1 cellular context compared by ENCODE assay signal in the genomic region with DNA sequence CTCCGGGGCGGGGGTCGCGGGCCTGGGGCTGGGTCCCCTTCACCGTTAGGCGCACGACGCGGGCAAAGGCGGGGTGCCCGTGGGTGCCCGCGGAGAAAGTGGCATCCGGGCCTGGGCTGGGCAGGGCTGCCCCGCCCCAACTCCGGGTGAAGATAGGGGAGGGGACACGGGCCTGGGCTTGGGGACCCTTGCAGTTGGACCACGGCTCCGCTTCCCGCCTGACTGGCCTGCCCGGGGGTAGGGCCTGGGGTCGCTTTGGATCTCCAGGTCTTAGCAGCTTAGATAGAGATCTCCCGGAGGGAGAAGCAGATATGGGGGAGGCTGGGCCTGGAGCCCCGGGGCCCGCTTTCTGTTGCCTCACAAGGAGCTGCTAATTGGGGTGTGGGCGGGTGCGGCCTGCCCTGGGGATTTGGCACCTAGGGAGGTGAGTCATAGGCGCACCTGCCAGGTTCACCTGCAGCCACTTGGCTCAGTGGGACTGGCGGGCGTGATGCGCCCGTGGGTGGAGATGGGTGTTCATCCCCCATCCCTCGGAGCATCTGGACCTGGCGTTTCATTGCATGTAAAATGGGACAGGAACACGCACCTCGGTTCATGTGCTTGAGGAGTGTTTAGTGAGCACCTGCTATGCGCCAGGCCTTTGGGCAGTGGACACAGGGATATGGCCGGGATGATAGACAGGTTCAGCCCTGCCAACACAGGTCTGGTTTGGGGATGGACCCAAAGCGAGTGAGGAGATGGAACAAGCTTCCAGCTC.
TF ChIP-seq lines count a peak whose summit lies in the region.

No MANE protein-coding gene starts in this region.

TF ChIP-seq in SK-N-SH, 30 proteins besides CTCF, POLR2A, EP300 and RAD21:
- TF ChIP-seq, protein P1, sequence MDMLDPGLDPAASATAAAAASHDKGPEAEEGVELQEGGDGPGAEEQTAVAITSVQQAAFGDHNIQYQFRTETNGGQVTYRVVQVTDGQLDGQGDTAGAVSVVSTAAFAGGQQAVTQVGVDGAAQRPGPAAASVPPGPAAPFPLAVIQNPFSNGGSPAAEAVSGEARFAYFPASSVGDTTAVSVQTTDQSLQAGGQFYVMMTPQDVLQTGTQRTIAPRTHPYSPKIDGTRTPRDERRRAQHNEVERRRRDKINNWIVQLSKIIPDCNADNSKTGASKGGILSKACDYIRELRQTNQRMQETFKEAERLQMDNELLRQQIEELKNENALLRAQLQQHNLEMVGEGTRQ (IDR thresholded peaks at IDR 0.05; ENCODE audit: borderline replicate concordance, low read depth, low read length) = no peak
- no peak for TF ChIP-seq GABPA (IDR thresholded peaks at IDR 0.05; ENCODE audit: low read depth)
- no peak for TF ChIP-seq FOSL2 (IDR thresholded peaks at IDR 0.05; ENCODE audit: borderline replicate concordance, low read depth)
- TF ChIP-seq, protein P2, sequence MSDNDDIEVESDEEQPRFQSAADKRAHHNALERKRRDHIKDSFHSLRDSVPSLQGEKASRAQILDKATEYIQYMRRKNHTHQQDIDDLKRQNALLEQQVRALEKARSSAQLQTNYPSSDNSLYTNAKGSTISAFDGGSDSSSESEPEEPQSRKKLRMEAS (IDR thresholded peaks at IDR 0.05; ENCODE audit: low read depth) = no peak
- no peak for TF ChIP-seq TCF12 (IDR thresholded peaks at IDR 0.05)
- no peak for TF ChIP-seq NFIC (IDR thresholded peaks at IDR 0.05; ENCODE audit: borderline replicate concordance)
- TF ChIP-seq FOXM1 (IDR thresholded peaks at IDR 0.05; ENCODE audit: low read depth) = no peak
- TF ChIP-seq, protein P3, sequence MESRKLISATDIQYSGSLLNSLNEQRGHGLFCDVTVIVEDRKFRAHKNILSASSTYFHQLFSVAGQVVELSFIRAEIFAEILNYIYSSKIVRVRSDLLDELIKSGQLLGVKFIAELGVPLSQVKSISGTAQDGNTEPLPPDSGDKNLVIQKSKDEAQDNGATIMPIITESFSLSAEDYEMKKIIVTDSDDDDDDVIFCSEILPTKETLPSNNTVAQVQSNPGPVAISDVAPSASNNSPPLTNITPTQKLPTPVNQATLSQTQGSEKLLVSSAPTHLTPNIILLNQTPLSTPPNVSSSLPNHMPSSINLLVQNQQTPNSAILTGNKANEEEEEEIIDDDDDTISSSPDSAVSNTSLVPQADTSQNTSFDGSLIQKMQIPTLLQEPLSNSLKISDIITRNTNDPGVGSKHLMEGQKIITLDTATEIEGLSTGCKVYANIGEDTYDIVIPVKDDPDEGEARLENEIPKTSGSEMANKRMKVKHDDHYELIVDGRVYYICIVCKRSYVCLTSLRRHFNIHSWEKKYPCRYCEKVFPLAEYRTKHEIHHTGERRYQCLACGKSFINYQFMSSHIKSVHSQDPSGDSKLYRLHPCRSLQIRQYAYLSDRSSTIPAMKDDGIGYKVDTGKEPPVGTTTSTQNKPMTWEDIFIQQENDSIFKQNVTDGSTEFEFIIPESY (IDR thresholded peaks at IDR 0.05; ENCODE audit: borderline replicate concordance, low read depth) = no peak
- TF ChIP-seq YY1 (IDR thresholded peaks at IDR 0.05; ENCODE audit: low read depth) = no peak
- TF ChIP-seq CHD2 (IDR thresholded peaks at IDR 0.05; ENCODE audit: low read length, partially characterized antibody) = no peak
- TF ChIP-seq POLR2AphosphoS5 (IDR thresholded peaks at IDR 0.05; ENCODE audit: low read depth, low read length) = no peak
- no peak for TF ChIP-seq TEAD4 (IDR thresholded peaks at IDR 0.05; ENCODE audit: borderline replicate concordance, insufficient read depth)
- no peak for TF ChIP-seq RFX5 (IDR thresholded peaks at IDR 0.05; ENCODE audit: low read length)
- TF ChIP-seq, protein P4, sequence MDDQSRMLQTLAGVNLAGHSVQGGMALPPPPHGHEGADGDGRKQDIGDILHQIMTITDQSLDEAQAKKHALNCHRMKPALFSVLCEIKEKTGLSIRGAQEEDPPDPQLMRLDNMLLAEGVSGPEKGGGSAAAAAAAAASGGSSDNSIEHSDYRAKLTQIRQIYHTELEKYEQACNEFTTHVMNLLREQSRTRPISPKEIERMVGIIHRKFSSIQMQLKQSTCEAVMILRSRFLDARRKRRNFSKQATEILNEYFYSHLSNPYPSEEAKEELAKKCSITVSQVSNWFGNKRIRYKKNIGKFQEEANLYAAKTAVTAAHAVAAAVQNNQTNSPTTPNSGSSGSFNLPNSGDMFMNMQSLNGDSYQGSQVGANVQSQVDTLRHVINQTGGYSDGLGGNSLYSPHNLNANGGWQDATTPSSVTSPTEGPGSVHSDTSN (IDR thresholded peaks at IDR 0.05) = no peak
